In genomic region chr10:124465003-124465776, GRCh38 we compare ENCODE assay signal across 13 cellular contexts. TPM values are rescaled to one million over a fixed set of nuclear protein-coding genes. Genes with fewer than 3 reads are reported as not detected.
DNase-seq lines count a peak whose midpoint lies in the region; ATAC-seq and TF ChIP-seq lines count a peak whose summit lies in the region.
"Had no signal": no experiment of that assay in that cellular context is flagged by ENCODE, and none has a peak within 500 bp of the region (broad histone marks: within the 10 kb centered on the region; RNA-seq: fewer than 3 reads in every experiment).

No MANE protein-coding gene starts in this region.

- TF ChIP-seq POLR2A in upper lobe of left lung (IDR thresholded peaks at IDR 0.05) = no peak

- CTCF ChIA-PET in activated CD4-positive, alpha-beta T cell treated with anti-CD3 and anti-CD28 coated beads, Interleukin-2, amount 10 ng/mL, durations not matched to agents 7 days and 5 days (lab: Charles Lee) = no interaction called here
- CTCF ChIA-PET in T-cell (lab: Charles Lee) = interaction anchor here in 1 of 2 donors (0.5 kb wide), 1 partner anchor 48 kb away, joined by 3 read pairs; no protein-coding TSS in a partner anchor

- ATAC-seq in HG03025 (IDR thresholded peaks at IDR 0.05; ENCODE audit: low FRiP score, unreplicated experiment) = peak; percentile 35
- no peak for ATAC-seq in T-cell (replicated peaks in 1 of 4)
- no peak for ATAC-seq in upper lobe of left lung (ENCODE audit: low FRiP score in 2 of 2)

- POLR2A ChIA-PET in activated CD4-positive, alpha-beta T cell treated with anti-CD3 and anti-CD28 coated beads, Interleukin-2, amount 10 ng/mL, durations not matched to agents 7 days and 5 days (lab: Charles Lee) = no interaction called here
- POLR2A ChIA-PET in T-cell (lab: Charles Lee) = no interaction called here

- peak overlapping the region; percentile 89 for H3K27ac Mint-ChIP-seq in activated CD4-positive, alpha-beta T cell treated with anti-CD3 and anti-CD28 coated beads, Interleukin-2, amount 10 ng/mL, durations not matched to agents 7 days and 5 days
- peak overlapping the region; percentile 91 to 95 for H3K27ac Mint-ChIP-seq in T-cell
- H3K27ac Mint-ChIP-seq in neural crest cell (ENCODE audit: unreplicated experiment) = no peak overlapping the region

- no peak for TF ChIP-seq EP300 in upper lobe of left lung (IDR thresholded peaks at IDR 0.05)

- H3K4me3 Mint-ChIP-seq in activated CD4-positive, alpha-beta T cell treated with anti-CD3 and anti-CD28 coated beads, Interleukin-2, amount 10 ng/mL, durations not matched to agents 7 days and 5 days = peak overlapping the region; percentile 27
- H3K4me3 Mint-ChIP-seq in T-cell = peak overlapping the region; percentile 4 to 67 (median 45)
- peak overlapping the region; percentile 50 for H3K4me3 Mint-ChIP-seq in neural crest cell

- H3K27me3 Mint-ChIP-seq in activated CD4-positive, alpha-beta T cell treated with anti-CD3 and anti-CD28 coated beads, Interleukin-2, amount 10 ng/mL, durations not matched to agents 7 days and 5 days = no peaks in the 10 kb centered on the region
- H3K27me3 Mint-ChIP-seq in T-cell (no peaks in the 10 kb centered on the region), neural crest cell (ENCODE audit: low read depth) (peaks cover 2% of the 10 kb centered on the region)

- peaks cover 0 to 10% (median 3%) of the 10 kb centered on the region in 4 donors for H3K4me1 ChIP-seq in upper lobe of left lung

- WGBS in upper lobe of left lung, 2 donors = 75 to 77% methylated on average over 17 of the region's 17 CpGs

- no peaks in the 10 kb centered on the region for H3K27me3 ChIP-seq in upper lobe of left lung
- H3K27me3 ChIP-seq: brain microvascular endothelial cell had no signal

- no peaks in the 10 kb centered on the region for H3K9me3 Mint-ChIP-seq in activated CD4-positive, alpha-beta T cell treated with anti-CD3 and anti-CD28 coated beads, Interleukin-2, amount 10 ng/mL, durations not matched to agents 7 days and 5 days
- H3K9me3 Mint-ChIP-seq in T-cell (peaks cover 0 to 4% (median 0%) of the 10 kb centered on the region in 3 donors), neural crest cell (no peaks in the 10 kb centered on the region)

- DNase-seq in activated CD4-positive, alpha-beta T cell treated with anti-CD3 and anti-CD28 coated beads, Interleukin-2, amount 10 ng/mL, durations not matched to agents 7 days and 5 days = peak; percentile 16
- no peak for DNase-seq in activated CD4-positive, alpha-beta T cell treated with anti-CD3 and anti-CD28 coated beads for 48 hours
- DNase-seq in T-cell (no peak), neural crest cell (ENCODE audit: low read depth, low spot score) (no peak), upper lobe of left lung (no peak), kidney glomerular epithelial cell (lab: John Stamatoyannopoulos, UW) (no peak)
- no peak for DNase-seq in NK-92 treated with Interleukin-12 subunit alpha and Interleukin-12 subunit beta, amount 100 ng/mL, for 24 hours (lab: John Stamatoyannopoulos, UW)
- DNase-seq: brain microvascular endothelial cell, hypothalamus had no signal

- no peaks in the 10 kb centered on the region for H3K36me3 ChIP-seq in upper lobe of left lung
- H3K36me3 ChIP-seq: brain microvascular endothelial cell had no signal

- no peak overlapping the region for H3K27ac ChIP-seq in upper lobe of left lung
- H3K27ac ChIP-seq: brain microvascular endothelial cell, KMS-11 had no signal

- H3K9me3 ChIP-seq in upper lobe of left lung = no peaks in the 10 kb centered on the region

- H3K4me3 ChIP-seq in upper lobe of left lung = no peak overlapping the region

- H3K36me3 Mint-ChIP-seq in activated CD4-positive, alpha-beta T cell treated with anti-CD3 and anti-CD28 coated beads, Interleukin-2, amount 10 ng/mL, durations not matched to agents 7 days and 5 days (ENCODE audit: low read depth) = peaks cover 11% of the 10 kb centered on the region
- H3K36me3 Mint-ChIP-seq in T-cell (no peaks in the 10 kb centered on the region), neural crest cell (ENCODE audit: low read depth) (no peaks in the 10 kb centered on the region)

- TF ChIP-seq CTCF in neural crest cell (conservative IDR thresholded peaks at IDR 0.05) (no peak), upper lobe of left lung (IDR thresholded peaks at IDR 0.05) (no peak)

- H3K4me1 Mint-ChIP-seq in activated CD4-positive, alpha-beta T cell treated with anti-CD3 and anti-CD28 coated beads, Interleukin-2, amount 10 ng/mL, durations not matched to agents 7 days and 5 days = peaks cover 37% of the 10 kb centered on the region
- peaks cover 32 to 36% (median 36%) of the 10 kb centered on the region in 3 donors for H3K4me1 Mint-ChIP-seq in T-cell
- H3K4me1 Mint-ChIP-seq in neural crest cell = peaks cover 14% of the 10 kb centered on the region

RNA-seq across cellular contexts. Expression of gene LHPP, which starts 3.6 kb away (rescaled TPM):
- 10 to 100 TPM; 24.2 to 28.0 TPM for total RNA-seq in activated CD4-positive, alpha-beta T cell treated with anti-CD3 and anti-CD28 coated beads, Interleukin-2, amount 10 ng/mL, durations not matched to agents 7 days and 5 days
- total RNA-seq in T-cell = 10 to 100 TPM; 13.2 to 27.4 (median 22.3) TPM
- total RNA-seq in neural crest cell = 8.0 and 8.8 TPM in 2 replicates
- total RNA-seq in upper lobe of left lung = 10 to 100 TPM; 12.0 to 21.4 (median 16.4) TPM

RNA-seq across cellular contexts. Expression of gene NKX1-2, which starts 15.4 kb away (rescaled TPM):
- not detected for total RNA-seq in activated CD4-positive, alpha-beta T cell treated with anti-CD3 and anti-CD28 coated beads, Interleukin-2, amount 10 ng/mL, durations not matched to agents 7 days and 5 days
- total RNA-seq in T-cell (under 1 TPM in 1 of 5 donors, not detected in 4; 0.12 TPM), neural crest cell (not detected in 2 replicates), upper lobe of left lung (under 1 TPM in 1 of 6 donors, not detected in 5; 0.09 TPM)
- total RNA-seq: A673; T-helper 1 cell treated with Interleukin-12 subunit alpha and Interleukin-12 subunit beta and Interleukin-4 antibody, amounts not matched to agents 30 ng/mL and 1 ng/mL, for 36 hours had no signal

RNA-seq across cellular contexts. Expression of gene OAT, which starts 46.5 kb away (rescaled TPM):
- total RNA-seq in activated CD4-positive, alpha-beta T cell treated with anti-CD3 and anti-CD28 coated beads, Interleukin-2, amount 10 ng/mL, durations not matched to agents 7 days and 5 days = 10 to 100 TPM; 30.2 to 35.4 TPM
- total RNA-seq in T-cell (10 to 100 TPM; 23.2 to 42.5 (median 38.1) TPM), neural crest cell (42.5 and 46.8 TPM in 2 replicates), upper lobe of left lung (10 to 100 TPM; 21.0 to 82.7 (median 48.0) TPM)
